1 cellular context compared by ENCODE assay signal in the genomic region with DNA sequence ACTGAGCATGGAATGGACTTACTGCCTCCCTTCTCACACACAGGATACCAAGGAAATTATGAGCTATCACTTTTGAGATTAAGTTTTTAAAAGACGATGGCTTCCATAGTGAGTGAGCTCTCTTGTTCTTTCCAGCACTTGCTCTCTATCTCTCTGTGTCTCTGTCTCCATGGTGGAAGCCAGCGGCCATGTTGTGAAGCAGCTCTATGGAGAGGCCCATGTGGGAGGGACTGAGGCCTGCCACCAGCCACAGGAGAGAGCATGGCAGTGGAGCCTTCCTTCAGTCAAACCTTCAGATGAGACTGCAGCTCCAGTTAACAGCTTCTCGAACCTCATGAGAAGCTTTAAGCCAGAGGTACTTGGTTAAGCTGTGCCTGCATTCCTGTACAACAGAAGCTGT.
TF ChIP-seq lines count a peak whose summit lies in the region.

No MANE protein-coding gene starts in this region.

TF ChIP-seq in IMR-90, 13 proteins besides CTCF, POLR2A, EP300 and RAD21 (continued from another document):
- no peak for TF ChIP-seq NFE2L2 (IDR thresholded peaks at IDR 0.05; ENCODE audit: low read depth, low read length)
- no peak for TF ChIP-seq MAZ (IDR thresholded peaks at IDR 0.05; ENCODE audit: borderline replicate concordance, low read depth, low read length)
- no peak for TF ChIP-seq USF2 (IDR thresholded peaks at IDR 0.05; ENCODE audit: low read depth, low read length)
- no peak for TF ChIP-seq CHD1 (IDR thresholded peaks at IDR 0.05; ENCODE audit: low read depth, low read length)
- TF ChIP-seq FOS (IDR thresholded peaks at IDR 0.05; ENCODE audit: low read depth, low read length) = no peak
- TF ChIP-seq BHLHE40 (IDR thresholded peaks at IDR 0.05; ENCODE audit: low read depth, low read length) = no peak
- TF ChIP-seq, protein P1, sequence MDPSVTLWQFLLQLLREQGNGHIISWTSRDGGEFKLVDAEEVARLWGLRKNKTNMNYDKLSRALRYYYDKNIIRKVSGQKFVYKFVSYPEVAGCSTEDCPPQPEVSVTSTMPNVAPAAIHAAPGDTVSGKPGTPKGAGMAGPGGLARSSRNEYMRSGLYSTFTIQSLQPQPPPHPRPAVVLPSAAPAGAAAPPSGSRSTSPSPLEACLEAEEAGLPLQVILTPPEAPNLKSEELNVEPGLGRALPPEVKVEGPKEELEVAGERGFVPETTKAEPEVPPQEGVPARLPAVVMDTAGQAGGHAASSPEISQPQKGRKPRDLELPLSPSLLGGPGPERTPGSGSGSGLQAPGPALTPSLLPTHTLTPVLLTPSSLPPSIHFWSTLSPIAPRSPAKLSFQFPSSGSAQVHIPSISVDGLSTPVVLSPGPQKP (IDR thresholded peaks at IDR 0.05; ENCODE audit: borderline replicate concordance, low read depth, low read length) = no peak
- TF ChIP-seq RCOR1 (IDR thresholded peaks at IDR 0.05; ENCODE audit: insufficient replicate concordance, low read length) = no peak
- TF ChIP-seq SMC3 (IDR thresholded peaks at IDR 0.05; ENCODE audit: low read depth, low read length) = no peak
- TF ChIP-seq MAFK (IDR thresholded peaks at IDR 0.05; ENCODE audit: low read depth, low read length) = no peak
- no peak for TF ChIP-seq RFX5 (IDR thresholded peaks at IDR 0.05; ENCODE audit: low read depth, low read length)
- no peak for TF ChIP-seq CEBPB (IDR thresholded peaks at IDR 0.05; ENCODE audit: low read depth, low read length)
TF ChIP-seq in IMR-90: peak in this region for 0.
